In genomic region chr7:16071246-16071857, GRCh38 we compare ENCODE assay signal across 8 cellular contexts.
DNase-seq lines count a peak whose midpoint lies in the region; ATAC-seq and TF ChIP-seq lines count a peak whose summit lies in the region.

No MANE protein-coding gene starts in this region.

- POLR2A ChIA-PET in activated CD8-positive, alpha-beta T cell treated with anti-CD3 and anti-CD28 coated beads, Interleukin-2, amount 10 ng/mL, durations not matched to agents 7 days and 5 days (lab: Charles Lee), result no interaction called here

- no peak overlapping the region for H3K4me3 ChIP-seq in stomach

- H3K36me3 ChIP-seq in stomach, result no peaks in the 10 kb centered on the region

- no peaks in the 10 kb centered on the region for H3K36me3 Mint-ChIP-seq in activated CD8-positive, alpha-beta T cell treated with anti-CD3 and anti-CD28 coated beads, Interleukin-2, amount 10 ng/mL, durations not matched to agents 7 days and 5 days (ENCODE audit: low read depth)

- TF ChIP-seq CTCF in stomach (IDR thresholded peaks at IDR 0.05), result peak in 5 of 7 experiments; percentile 64 to 82 (median 65)

- H3K9me3 Mint-ChIP-seq in activated CD8-positive, alpha-beta T cell treated with anti-CD3 and anti-CD28 coated beads, Interleukin-2, amount 10 ng/mL, durations not matched to agents 7 days and 5 days (ENCODE audit: insufficient read depth), result no peaks in the 10 kb centered on the region

- no peak for TF ChIP-seq EP300 in stomach (IDR thresholded peaks at IDR 0.05)

- H3K4me1 ChIP-seq in stomach, result peaks cover 0 to 14% (median 4%) of the 10 kb centered on the region in 4 donors

- no peak for TF ChIP-seq POLR2A in stomach (IDR thresholded peaks at IDR 0.05)

- no peaks in the 10 kb centered on the region for H3K27me3 ChIP-seq in stomach

- no peak overlapping the region for H3K4me3 Mint-ChIP-seq in activated CD8-positive, alpha-beta T cell treated with anti-CD3 and anti-CD28 coated beads, Interleukin-2, amount 10 ng/mL, durations not matched to agents 7 days and 5 days

- CTCF ChIA-PET in activated CD8-positive, alpha-beta T cell treated with anti-CD3 and anti-CD28 coated beads, Interleukin-2, amount 10 ng/mL, durations not matched to agents 7 days and 5 days (lab: Charles Lee), result interaction anchor here (1.2 kb wide), 1 partner anchor 493 kb away, joined by 5 read pairs; no protein-coding TSS in a partner anchor

- intact Hi-C loops in stomach (cut with DNase I; ENCODE audit: low total_unique reads), result no loop called here

- no peaks in the 10 kb centered on the region for H3K9me3 ChIP-seq in stomach

- H3K27ac Mint-ChIP-seq in activated CD8-positive, alpha-beta T cell treated with anti-CD3 and anti-CD28 coated beads, Interleukin-2, amount 10 ng/mL, durations not matched to agents 7 days and 5 days, result no peak overlapping the region

- H3K4me1 Mint-ChIP-seq in activated CD8-positive, alpha-beta T cell treated with anti-CD3 and anti-CD28 coated beads, Interleukin-2, amount 10 ng/mL, durations not matched to agents 7 days and 5 days (ENCODE audit: low read depth), result no peaks in the 10 kb centered on the region

- ATAC-seq in GM19328 (IDR thresholded peaks at IDR 0.05; ENCODE audit: unreplicated experiment) (peak; percentile 71), HG03342 (IDR thresholded peaks at IDR 0.05; ENCODE audit: unreplicated experiment) (peak; percentile 91)
- ATAC-seq in activated CD8-positive, alpha-beta T cell treated with anti-CD3 and anti-CD28 coated beads, Interleukin-2, amount 10 ng/mL, durations not matched to agents 7 days and 5 days, result no peak

- DNase-seq in D341Med (ENCODE audit: low spot score) (peak; percentile 61), NCI-H2196 treated with DMSO at 0.1 percent for 48 hours (lab: John Stamatoyannopoulos, UW; ENCODE audit: unreplicated experiment) (peak; percentile 52), hepatic stellate cell (ENCODE audit: low spot score) (peak; percentile 15), stomach (no peak)
- peak; percentile 23 for DNase-seq in activated CD8-positive, alpha-beta T cell treated with anti-CD3 and anti-CD28 coated beads, Interleukin-2, amount 10 ng/mL, durations not matched to agents 7 days and 5 days
- no peak for DNase-seq in stimulated activated CD4-positive, alpha-beta T cell treated with anti-CD3 and anti-CD28 coated beads, Interleukin-12 subunit alpha, Interleukin-12 subunit beta, amount 100 ng/mL, for 4 hours

- H3K27ac ChIP-seq in stomach, result no peak overlapping the region

- H3K27me3 Mint-ChIP-seq in activated CD8-positive, alpha-beta T cell treated with anti-CD3 and anti-CD28 coated beads, Interleukin-2, amount 10 ng/mL, durations not matched to agents 7 days and 5 days (ENCODE audit: low read depth), result no peaks in the 10 kb centered on the region

- 18 to 23% (median 19%) methylated on average over 6 of the region's 6 CpGs for WGBS in stomach, 5 donors

Comparison
In these comparisons a context has a peak if more than half of its experiments do, and no peak if none do; other contexts are left out.
1. DNase-seq: peak in D341Med (single experiment), NCI-H2196 treated with DMSO at 0.1 percent for 48 hours (single experiment), activated CD8-positive, alpha-beta T cell treated with anti-CD3 and anti-CD28 coated beads, Interleukin-2, amount 10 ng/mL, durations not matched to agents 7 days and 5 days (single experiment) and hepatic stellate cell (single experiment); none in stomach (single experiment) and stimulated activated CD4-positive, alpha-beta T cell treated with anti-CD3 and anti-CD28 coated beads, Interleukin-12 subunit alpha, Interleukin-12 subunit beta, amount 100 ng/mL, for 4 hours (single experiment).